Comparison of ENCODE assay signal across 10 cellular contexts in the genomic region with DNA sequence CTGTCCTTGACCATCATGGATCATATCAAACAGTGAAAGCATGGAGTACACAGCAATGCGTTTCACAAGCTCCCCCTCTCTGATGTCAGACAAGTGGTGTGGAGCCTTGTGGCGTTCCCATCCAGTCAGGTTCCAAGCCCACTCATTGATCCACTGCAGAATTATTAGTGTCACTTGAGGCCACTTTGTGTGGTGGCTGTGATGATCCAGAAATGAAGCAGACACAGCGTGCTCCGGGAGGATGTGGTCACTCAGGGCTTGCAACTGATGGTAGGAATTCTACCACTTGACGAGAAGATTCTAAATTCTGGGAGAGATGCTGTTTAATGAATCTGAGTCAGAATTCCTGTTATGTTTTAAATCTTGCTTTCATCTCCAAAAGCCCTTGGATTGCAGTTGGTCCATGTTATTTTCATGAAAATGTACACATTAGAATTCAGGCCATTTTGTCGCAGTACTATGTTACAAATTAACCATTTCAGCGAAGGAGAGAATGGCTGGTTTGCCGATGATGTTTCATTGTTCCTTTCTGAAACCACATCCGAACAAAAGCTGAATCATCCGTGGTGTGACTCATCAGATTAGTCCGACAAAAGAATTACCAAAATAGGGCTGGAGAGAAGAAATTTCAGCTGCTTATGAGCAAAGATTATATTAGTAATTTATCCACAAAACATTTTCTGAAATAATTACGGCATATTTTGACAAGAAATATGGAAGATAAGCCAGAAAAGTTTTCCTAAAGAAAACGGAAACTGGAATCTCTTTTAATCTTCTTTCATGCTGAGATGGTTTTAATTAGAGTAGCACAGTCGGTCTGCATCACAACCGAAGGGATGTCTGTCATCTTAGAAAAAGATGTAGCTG. TPM values are rescaled to one million over a fixed set of nuclear protein-coding genes. Genes with fewer than 3 reads are reported as not detected.
DNase-seq lines count a peak whose midpoint lies in the region; ATAC-seq, FAIRE-seq and TF ChIP-seq lines count a peak whose summit lies in the region.
"Had no signal": no experiment of that assay in that cellular context is flagged by ENCODE, and none has a peak within 500 bp of the region (broad histone marks: within the 10 kb centered on the region; RNA-seq: fewer than 3 reads in every experiment).

No MANE protein-coding gene starts in this region.

- H3K4me3 ChIP-seq in bronchial epithelial cell (ENCODE audit: low read depth, low read length): no peak overlapping the region
- H3K4me3 ChIP-seq: psoas muscle had no signal

- ATAC-seq in HG02623 (IDR thresholded peaks at IDR 0.05; ENCODE audit: unreplicated experiment): no peak
- ATAC-seq in HG02610 (IDR thresholded peaks at IDR 0.05; ENCODE audit: unreplicated experiment): no peak
- ATAC-seq: psoas muscle had no signal

- peak; percentile 64 for FAIRE-seq in bronchial epithelial cell (lab: Jason Lieb, UNC)

- TF ChIP-seq CTCF in bronchial epithelial cell (IDR thresholded peaks at IDR 0.05; ENCODE audit: insufficient read depth, low read length, severe bottlenecking): no peak

- no peaks in the 10 kb centered on the region for H3K27me3 ChIP-seq in bronchial epithelial cell (ENCODE audit: control insufficient read depth, insufficient read depth, low read length)

- DNase-seq in Daoy (ENCODE audit: low read depth) (peak; percentile 82), MV-4-11 (lab: John Stamatoyannopoulos, UW) (peak; percentile 88), bronchial epithelial cell (ENCODE audit: low read depth) (peak; percentile 93), myocyte (ENCODE audit: low read depth) (peak; percentile 83), medulla oblongata (ENCODE audit: extremely low spot score) (no peak), 8988T (no peak)
- DNase-seq: DND-41, psoas muscle had no signal

- peaks cover 1% of the 10 kb centered on the region for H3K36me3 ChIP-seq in bronchial epithelial cell (ENCODE audit: control insufficient read depth, insufficient read depth, low read length)

RNA-seq across cellular contexts. Expression of gene INSYN2A, which starts 48.1 kb away (rescaled TPM):
- total RNA-seq in Daoy (2014; rRNA removed; shearing (Covaris generic)): 0.24 TPM in 1 of 2 replicates, not detected in the other
- under 0.01 TPM in 1 of 2 replicates, not detected in the other for total RNA-seq in bronchial epithelial cell
- total RNA-seq in myocyte: 2.3 and 4.0 TPM in 2 replicates
- 0.43 TPM for polyA plus RNA-seq in myocyte (2012)

Comparison
In these comparisons a context has a peak if more than half of its experiments do, and no peak if none do; other contexts are left out.
1. DNase-seq: peak in Daoy (single experiment), MV-4-11 (single experiment), bronchial epithelial cell (single experiment) and myocyte (single experiment); none in medulla oblongata (single experiment) and 8988T (single experiment).